In genomic region chr11:71108013-71108865, GRCh38 we compare ENCODE assay signal across 16 cellular contexts.
DNase-seq lines count a peak whose midpoint lies in the region; ATAC-seq and TF ChIP-seq lines count a peak whose summit lies in the region.
"Had no signal": no experiment of that assay in that cellular context is flagged by ENCODE, and none has a peak within 500 bp of the region (broad histone marks: within the 10 kb centered on the region; RNA-seq: fewer than 3 reads in every experiment).

No MANE protein-coding gene starts in this region.

- H3K36me3 ChIP-seq in Caco-2 (ENCODE audit: control insufficient read depth, insufficient read depth, low read length), result peaks cover 21% of the 10 kb centered on the region
- peaks cover 4 to 6% of the 10 kb centered on the region in 2 donors for H3K36me3 ChIP-seq in thyroid gland
- no peaks in the 10 kb centered on the region for H3K36me3 ChIP-seq in osteoblast (ENCODE audit: insufficient read depth, low read length)
- H3K36me3 ChIP-seq: BLaER1 had no signal

- no peak overlapping the region for H3K4me3 Mint-ChIP-seq in Caco-2 (ENCODE audit: unreplicated experiment)
- H3K4me3 Mint-ChIP-seq: CD8-positive, alpha-beta memory T cell had no signal

- peaks cover 88% of the 10 kb centered on the region for H3K36me3 Mint-ChIP-seq in Caco-2 (ENCODE audit: insufficient read depth, unreplicated experiment)
- H3K36me3 Mint-ChIP-seq: CD8-positive, alpha-beta memory T cell had no signal

- no peaks in the 10 kb centered on the region for H3K27me3 ChIP-seq in Caco-2 (replicated peaks; ENCODE audit: control insufficient read depth, insufficient read depth, low read length)
- no peaks in the 10 kb centered on the region for H3K27me3 ChIP-seq in thyroid gland
- peaks cover 5% of the 10 kb centered on the region for H3K27me3 ChIP-seq in osteoblast (ENCODE audit: insufficient read depth, low read length)

- TF ChIP-seq CTCF in Caco-2 (IDR thresholded peaks at IDR 0.05; ENCODE audit: insufficient read depth in 1 of 2, low read depth in 1 of 2, low read length in 1 of 2, severe bottlenecking in 1 of 2, unreplicated experiment in 1 of 2), result no peak
- TF ChIP-seq CTCF in VCaP (conservative IDR thresholded peaks at IDR 0.05), result no peak
- no peak for TF ChIP-seq CTCF in omental fat pad (IDR thresholded peaks at IDR 0.05)
- TF ChIP-seq CTCF in thyroid gland (IDR thresholded peaks at IDR 0.05), result no peak
- TF ChIP-seq CTCF in osteoblast (IDR thresholded peaks at IDR 0.05; ENCODE audit: extremely low read depth, low read depth, low read length), result no peak

- CTCF ChIA-PET in Caco-2 (lab: Charles Lee), result no interaction called here

- POLR2A ChIA-PET in Caco-2 (lab: Charles Lee), result no interaction called here

- TF ChIP-seq POLR2A in thyroid gland (IDR thresholded peaks at IDR 0.05), result no peak

- no peaks in the 10 kb centered on the region for H3K79me2 ChIP-seq in osteoblast (ENCODE audit: insufficient read depth, low read length)

- H3K9me3 Mint-ChIP-seq in Caco-2 (ENCODE audit: unreplicated experiment), result no peaks in the 10 kb centered on the region

- BruUV-seq in Caco-2 (replicated peaks; lab: Mats Ljungman, UMichigan), result no TSS peak

- no peaks in the 10 kb centered on the region for H3K27me3 Mint-ChIP-seq in Caco-2 (ENCODE audit: insufficient read depth, unreplicated experiment)

- H3K4me1 ChIP-seq in Caco-2, result peaks cover 8% of the 10 kb centered on the region; the same call in 1 of the 2 replicates
- H3K4me1 ChIP-seq in thyroid gland, result peaks cover 26 to 28% of the 10 kb centered on the region in 2 donors
- peaks cover under 1% of the 10 kb centered on the region for H3K4me1 ChIP-seq in osteoblast (ENCODE audit: insufficient read depth, low read length)

- H3K4me3 ChIP-seq in Caco-2 (ENCODE audit: low read depth, low read length), result no peak overlapping the region
- no peak overlapping the region for H3K4me3 ChIP-seq in thyroid gland (replicated peaks in 1 of 3)
- H3K4me3 ChIP-seq in osteoblast (ENCODE audit: insufficient read depth, low read length), result no peak overlapping the region
- H3K4me3 ChIP-seq: BLaER1 had no signal

- 77 to 87% methylated on average over 19 to 21 of the region's 21 CpGs for WGBS in thyroid gland, 2 donors

- peaks cover 6% of the 10 kb centered on the region for H3K4me1 Mint-ChIP-seq in Caco-2 (ENCODE audit: low read depth, unreplicated experiment)
- H3K4me1 Mint-ChIP-seq: CD8-positive, alpha-beta memory T cell had no signal

- H3K9me3 ChIP-seq in Caco-2 (no peaks in the 10 kb centered on the region), thyroid gland (no peaks in the 10 kb centered on the region), osteoblast (ENCODE audit: low read depth, low read length) (no peaks in the 10 kb centered on the region)
- H3K9me3 ChIP-seq: BLaER1 had no signal

- no peaks in the 10 kb centered on the region for H4K20me1 ChIP-seq in osteoblast (ENCODE audit: insufficient read depth, low read length)
- H4K20me1 ChIP-seq: BLaER1 had no signal

- no peak for DNase-seq in Caco-2
- no peak for DNase-seq in omental fat pad (ENCODE audit: low spot score)
- no peak for DNase-seq in thyroid gland
- no peak for DNase-seq in osteoblast (ENCODE audit: insufficient read length, low spot score, missing footprints)
- DNase-seq: AML-193, DMS 273 treated with DMSO at 0.1 percent for 48 hours, DMS79, HCEC 1CT, KBM-7 had no signal

- intact Hi-C loops in Caco-2 (cut with micrococcal nuclease; ENCODE audit: unreplicated experiment) (no loop called here), thyroid gland (cut with DNase I) (no loop called here)

- H3K4me2 ChIP-seq in osteoblast (ENCODE audit: insufficient read depth, low read length), result no peak overlapping the region
- H3K4me2 ChIP-seq: BLaER1 had no signal

- H3K27ac ChIP-seq in VCaP (peak overlapping the region; percentile 1; the same call in 1 of the 2 replicates), thyroid gland (peak overlapping the region in 2 of 3 donors; percentile 15 to 73), osteoblast (ENCODE audit: low read depth, low read length) (no peak overlapping the region)
- H3K27ac ChIP-seq: 22Rv1, BLaER1, HL-60 had no signal

- peak; percentile 8 for ATAC-seq in omental fat pad (ENCODE audit: low FRiP score)
- ATAC-seq in GM19351 (IDR thresholded peaks at IDR 0.05; ENCODE audit: unreplicated experiment), result no peak
- ATAC-seq in HG03196 (IDR thresholded peaks at IDR 0.05; ENCODE audit: unreplicated experiment), result no peak

- peak overlapping the region; percentile 70 for H3K27ac Mint-ChIP-seq in Caco-2 (ENCODE audit: unreplicated experiment)
- H3K27ac Mint-ChIP-seq: CD8-positive, alpha-beta memory T cell had no signal

- no peak overlapping the region for H2AFZ ChIP-seq in osteoblast (ENCODE audit: low read length)
